Comparison of ENCODE assay signal across 9 cellular contexts in genomic region chr14:54642950-54643695, GRCh38.
DNase-seq lines count a peak whose midpoint lies in the region; ATAC-seq, FAIRE-seq and TF ChIP-seq lines count a peak whose summit lies in the region.
"Had no signal": no experiment of that assay in that cellular context is flagged by ENCODE, and none has a peak within 500 bp of the region (broad histone marks: within the 10 kb centered on the region; RNA-seq: fewer than 3 reads in every experiment).

No MANE protein-coding gene starts in this region.

- intact Hi-C loops in pancreas (cut with DNase I): no loop called here

- 50 to 53% methylated on average over 7 of the region's 7 CpGs for WGBS in pancreas, 2 donors
- WGBS in small intestine, 3 donors: 47 to 65% (median 50%) methylated on average over 7 of the region's 7 CpGs

- H3K36me3 ChIP-seq in pancreas (no peaks in the 10 kb centered on the region), small intestine (ENCODE audit: control insufficient read depth in 2 of 2, insufficient read depth in 2 of 2, low read length in 2 of 2) (no peaks in the 10 kb centered on the region)

- TF ChIP-seq CTCF in LNCAP (IDR thresholded peaks at IDR 0.05) (peak; percentile 41; the same call in 1 of the 2 replicates), pancreas (IDR thresholded peaks at IDR 0.05) (no peak)

- H3K4me1 ChIP-seq in pancreas: no peaks in the 10 kb centered on the region
- no peaks in the 10 kb centered on the region for H3K4me1 ChIP-seq in small intestine (ENCODE audit: control insufficient read depth in 2 of 2, insufficient read depth in 1 of 2, low read depth in 1 of 2, low read length in 1 of 2)
- H3K4me1 ChIP-seq: body of pancreas had no signal

- peak; percentile 15 for DNase-seq in GDM1 (lab: John Stamatoyannopoulos, UW)
- DNase-seq in ecto neural progenitor cell (ENCODE audit: low spot score): peak; percentile 34
- DNase-seq in pancreas: no peak
- DNase-seq in NCI-H1694 treated with DMSO at 0.1 percent for 48 hours (lab: John Stamatoyannopoulos, UW): no peak
- no peak for DNase-seq in small intestine
- DNase-seq: body of pancreas, mucosa of descending colon had no signal

- H3K4me3 ChIP-seq in pancreas (no peak overlapping the region), small intestine (ENCODE audit: low read depth in 1 of 2, low read length in 2 of 2) (no peak overlapping the region)
- H3K4me3 ChIP-seq: body of pancreas, mucosa of descending colon had no signal

- no peaks in the 10 kb centered on the region for H3K27me3 ChIP-seq in pancreas
- H3K27me3 ChIP-seq in small intestine (ENCODE audit: control insufficient read depth in 2 of 2, insufficient read depth in 2 of 2, low read length in 2 of 2): no peaks in the 10 kb centered on the region
- H3K27me3 ChIP-seq: body of pancreas had no signal

- H3K27ac ChIP-seq in pancreas (no peak overlapping the region), small intestine (ENCODE audit: low read depth in 1 of 2, low read length in 1 of 2) (no peak overlapping the region)
- H3K27ac ChIP-seq: body of pancreas had no signal

- H3K9me3 ChIP-seq in pancreas (no peaks in the 10 kb centered on the region), small intestine (ENCODE audit: control insufficient read depth, low read depth) (no peaks in the 10 kb centered on the region)
- H3K9me3 ChIP-seq: body of pancreas, mucosa of descending colon had no signal

- peak in 3 of 4 donors; percentile 29 to 57 (median 52) for ATAC-seq in pancreas
- ATAC-seq in GM21367 (IDR thresholded peaks at IDR 0.05; ENCODE audit: unreplicated experiment): no peak
- ATAC-seq: body of pancreas, mucosa of descending colon had no signal

- FAIRE-seq in pancreas (lab: Jason Lieb, UNC) (no peak), small intestine (lab: Jason Lieb, UNC) (no peak)

Comparison
In these comparisons a context has a peak if more than half of its experiments do, and no peak if none do; other contexts are left out.
1. DNase-seq: peak in GDM1 (single experiment) and ecto neural progenitor cell (single experiment); none in pancreas (0 of 6), NCI-H1694 treated with DMSO at 0.1 percent for 48 hours (single experiment) and small intestine (single experiment).